Comparison of ENCODE assay signal across 24 cellular contexts in the genomic region with DNA sequence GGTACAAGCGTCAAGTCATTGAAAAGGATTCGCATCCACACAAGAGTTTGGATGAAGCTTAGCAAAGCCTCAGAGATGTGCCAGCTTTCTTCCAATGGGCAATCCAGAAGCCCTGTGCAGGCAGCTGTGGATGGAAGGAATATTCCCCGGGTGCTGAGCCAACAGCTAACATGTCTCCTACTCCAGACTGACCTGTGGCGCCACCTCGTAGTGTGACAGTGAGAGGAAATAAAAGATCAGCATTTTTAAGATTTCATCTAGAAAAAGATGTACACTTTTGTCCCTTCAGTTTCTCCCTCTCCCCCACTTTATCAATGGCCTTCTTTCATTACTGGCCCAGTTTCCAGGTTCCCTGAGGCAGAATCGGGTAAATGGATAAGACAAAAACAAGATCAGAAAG.
"Had no signal": no experiment of that assay in that cellular context is flagged by ENCODE, and none has a peak within 500 bp of the region (broad histone marks: within the 10 kb centered on the region; RNA-seq: fewer than 3 reads in every experiment).

No MANE protein-coding gene starts in this region.

- H3K9me3 Mint-ChIP-seq: activated CD4-positive, alpha-beta memory T cell treated with anti-CD3 and anti-CD28 coated beads, Interleukin-2, amount 10 ng/mL, durations not matched to agents 7 days and 5 days; activated naive CD4-positive, alpha-beta T cell treated with anti-CD3 and anti-CD28 coated beads, Interleukin-2, amount 10 ng/mL, durations not matched to agents 7 days and 5 days; activated naive CD8-positive, alpha-beta T cell treated with anti-CD3 and anti-CD28 coated beads for 36 hours; activated T-helper 2 cell treated with anti-CD3 and anti-CD28 coated beads, Interferon-gamma antibody, Interleukin-2, Interleukin-4, amounts not matched to agents 10 μg/mL and 5 μg/mL and 100 μg/mL, durations not matched to agents 14 hours and 24 hours and 36 hours; T-cell had no signal

- H3K36me3 Mint-ChIP-seq: activated naive CD4-positive, alpha-beta T cell treated with anti-CD3 and anti-CD28 coated beads, Interleukin-2, amount 10 ng/mL, durations not matched to agents 7 days and 5 days; activated naive CD8-positive, alpha-beta T cell treated with anti-CD3 and anti-CD28 coated beads for 36 hours; T-cell had no signal

- H3K4me3 ChIP-seq: SK-N-MC had no signal

- H3K36me3 ChIP-seq: WERI-Rb-1 had no signal

- ATAC-seq: activated CD4-positive, alpha-beta T cell treated with anti-CD3 and anti-CD28 coated beads for 36 hours; T-cell had no signal

- H3K4me1 Mint-ChIP-seq: activated CD4-positive, alpha-beta memory T cell treated with anti-CD3 and anti-CD28 coated beads, Interleukin-2, amount 10 ng/mL, durations not matched to agents 7 days and 5 days; activated CD4-positive, alpha-beta T cell treated with anti-CD3 and anti-CD28 coated beads for 36 hours; activated naive CD4-positive, alpha-beta T cell treated with anti-CD3 and anti-CD28 coated beads, Interleukin-2, amount 10 ng/mL, durations not matched to agents 7 days and 5 days; activated naive CD8-positive, alpha-beta T cell treated with anti-CD3 and anti-CD28 coated beads for 36 hours; T-cell had no signal

- H3K27ac Mint-ChIP-seq: activated CD4-positive, alpha-beta memory T cell treated with anti-CD3 and anti-CD28 coated beads, Interleukin-2, amount 10 ng/mL, durations not matched to agents 7 days and 5 days; activated CD4-positive, alpha-beta T cell treated with anti-CD3 and anti-CD28 coated beads for 36 hours; activated naive CD4-positive, alpha-beta T cell treated with anti-CD3 and anti-CD28 coated beads, Interleukin-2, amount 10 ng/mL, durations not matched to agents 7 days and 5 days; activated naive CD8-positive, alpha-beta T cell treated with anti-CD3 and anti-CD28 coated beads for 36 hours; activated T-helper 2 cell treated with anti-CD3 and anti-CD28 coated beads, Interferon-gamma antibody, Interleukin-2, Interleukin-4, amounts not matched to agents 10 μg/mL and 5 μg/mL and 100 μg/mL, durations not matched to agents 14 hours and 24 hours and 36 hours; T-cell had no signal

- DNase-seq: activated CD4-positive, alpha-beta memory T cell treated with anti-CD3 and anti-CD28 coated beads, Interleukin-2, amount 10 ng/mL, durations not matched to agents 7 days and 5 days; activated CD4-positive, alpha-beta T cell treated with anti-CD3 and anti-CD28 coated beads for 36 hours; activated CD4-positive, alpha-beta T cell treated with anti-CD3 and anti-CD28 coated beads, Interleukin-2, amount 50 U/mL, for 1 hour; activated gamma-delta T cell treated with Interleukin-2 at 50 U/mL for 16 hours; activated naive CD4-positive, alpha-beta T cell treated with anti-CD3 and anti-CD28 coated beads, Interleukin-2, amount 10 ng/mL, durations not matched to agents 7 days and 5 days; activated naive CD8-positive, alpha-beta T cell treated with anti-CD3 and anti-CD28 coated beads for 36 hours; activated T-cell treated with anti-CD3 and anti-CD28 coated beads for 4 hours; activated T-cell treated with anti-CD3 and anti-CD28 coated beads, Interleukin-2, amount 50 U/mL, for 48 hours; caudate nucleus; NCI-H1092; NCI-H1417; NCI-H1930; NCI-H2171; NCI-H2227 treated with DMSO at 0.1 percent for 48 hours; NCI-H526; NCI-H82; SHP77 treated with DMSO at 0.1 percent for 48 hours; T-cell; T-helper 2 cell; T1000; WERI-Rb-1 had no signal

- H3K4me3 Mint-ChIP-seq: activated CD4-positive, alpha-beta memory T cell treated with anti-CD3 and anti-CD28 coated beads, Interleukin-2, amount 10 ng/mL, durations not matched to agents 7 days and 5 days; activated CD4-positive, alpha-beta T cell treated with anti-CD3 and anti-CD28 coated beads for 36 hours; activated naive CD4-positive, alpha-beta T cell treated with anti-CD3 and anti-CD28 coated beads, Interleukin-2, amount 10 ng/mL, durations not matched to agents 7 days and 5 days; activated naive CD8-positive, alpha-beta T cell treated with anti-CD3 and anti-CD28 coated beads for 36 hours; T-cell had no signal

- H3K9ac ChIP-seq: KMS-11 had no signal

- H3K27ac ChIP-seq: KMS-11, SK-N-MC, WERI-Rb-1 had no signal

- H3K4me2 ChIP-seq: KMS-11 had no signal
